In the genomic region with DNA sequence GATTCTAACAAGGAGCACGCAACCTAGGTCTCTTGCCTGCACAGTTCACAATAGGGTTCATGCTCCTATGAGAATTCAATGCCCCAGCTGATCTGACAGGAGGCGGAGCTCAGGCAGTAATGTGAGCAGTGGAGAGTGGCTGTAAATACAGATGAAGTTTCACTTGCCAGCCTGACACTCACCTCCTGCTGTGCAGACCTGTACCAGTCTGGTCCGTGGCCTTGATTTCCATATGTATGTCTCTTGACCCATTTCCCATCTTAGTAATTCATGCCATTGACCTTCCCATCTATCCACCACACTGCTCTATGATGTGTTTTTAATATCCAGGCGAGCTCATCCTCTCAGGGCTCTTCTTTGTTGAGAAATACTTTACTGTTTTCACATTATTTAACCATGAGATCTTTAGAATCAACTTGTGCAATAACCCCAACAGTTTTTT, we compare ENCODE assay signal across 8 cellular contexts.
A peak's percentile ranks its signal among the peaks of the same experiment; 100 is the strongest.
DNase-seq lines count a peak whose midpoint lies in the region; ATAC-seq and TF ChIP-seq lines count a peak whose summit lies in the region.
"Had no signal": no experiment of that assay in that cellular context is flagged by ENCODE, and none has a peak within 500 bp of the region (broad histone marks: within the 10 kb centered on the region; RNA-seq: fewer than 3 reads in every experiment).

No MANE protein-coding gene starts in this region.

- no peak overlapping the region for H3K14ac ChIP-seq in neuronal stem cell (ENCODE audit: low read length)

- in situ Hi-C loops in SK-MEL-5 (cut with HindIII; ENCODE audit: low pct_unique_long_range_greater_than_20kb, low sequenced_read_pairs) = no loop called here

- intact Hi-C loops in mucosa of descending colon (cut with DNase I, micrococcal nuclease) = no loop called here

- no peak overlapping the region for H2BK12ac ChIP-seq in neuronal stem cell (ENCODE audit: low read length)

- H2BK120ac ChIP-seq in neuronal stem cell (ENCODE audit: low read depth, low read length) = no peak overlapping the region

- no peak overlapping the region for H4K8ac ChIP-seq in neuronal stem cell (ENCODE audit: low read depth, low read length)

- TF ChIP-seq CTCF in GM12865 (IDR thresholded peaks at IDR 0.05; ENCODE audit: insufficient read depth, low read depth, low read length, missing control alignments) (no peak), mucosa of descending colon (IDR thresholded peaks at IDR 0.05) (no peak)

- no peaks in the 10 kb centered on the region for H3K9me3 ChIP-seq in mucosa of descending colon
- no peaks in the 10 kb centered on the region for H3K9me3 ChIP-seq in neuronal stem cell (replicated peaks in 1 of 2; ENCODE audit: control insufficient read depth in 2 of 2, insufficient read depth in 1 of 2, low read depth in 1 of 2, low read length in 2 of 2)

- H3K4me1 ChIP-seq in mucosa of descending colon (ENCODE audit: low read depth) (peaks cover 10% of the 10 kb centered on the region), neuronal stem cell (ENCODE audit: control insufficient read depth in 2 of 2, insufficient read depth in 1 of 2, low read depth in 1 of 2, low read length in 2 of 2) (peaks cover 5 to 7% of the 10 kb centered on the region in 2 donors)

- H3K4ac ChIP-seq in neuronal stem cell (ENCODE audit: low read length) = no peak overlapping the region

- H4K91ac ChIP-seq in neuronal stem cell (ENCODE audit: low read depth, low read length, poor library complexity) = no peak overlapping the region

- no peak overlapping the region for H3K4me2 ChIP-seq in neuronal stem cell (ENCODE audit: insufficient read depth, low read length, poor library complexity, severe bottlenecking)

- H3K79me1 ChIP-seq in neuronal stem cell (ENCODE audit: low read depth, low read length) = no peaks in the 10 kb centered on the region

- H3K36me3 ChIP-seq in mucosa of descending colon (ENCODE audit: low read depth) (no peaks in the 10 kb centered on the region), neuronal stem cell (replicated peaks in 1 of 2; ENCODE audit: control insufficient read depth in 2 of 2, insufficient read depth in 2 of 2, low read length in 2 of 2) (peaks cover 0 to 5% of the 10 kb centered on the region in 2 donors)

- no peaks in the 10 kb centered on the region for H3K27me3 ChIP-seq in neuronal stem cell (ENCODE audit: control insufficient read depth in 3 of 3, insufficient read depth in 3 of 3, low read depth in 1 of 3, low read length in 3 of 3)

- WGBS in neuronal stem cell (ENCODE audit: extremely low coverage in 2 of 2, insufficient read length in 2 of 2, insufficient replicate concordance in 1 of 2), 2 donors = no CpG with 5 or more reads among the region's 4 CpGs

- DNase-seq in GM12865 (ENCODE audit: low read depth) (peak; percentile 74), SK-MEL-5 (ENCODE audit: low read depth, low spot score) (peak; percentile 41), mucosa of descending colon (peak; percentile 57 to 69 (median 57)), neuronal stem cell (ENCODE audit: low spot score) (no peak), DMS114 treated with DMSO at 0.1 percent for 48 hours (lab: John Stamatoyannopoulos, UW; ENCODE audit: unreplicated experiment) (no peak)

- no peak overlapping the region for H2AK5ac ChIP-seq in neuronal stem cell (ENCODE audit: low read depth, low read length)

- H3K4me3 ChIP-seq in GM12865 (ENCODE audit: low read depth, low read length) = no peak overlapping the region
- no peak overlapping the region for H3K4me3 ChIP-seq in mucosa of descending colon
- no peak overlapping the region for H3K4me3 ChIP-seq in neuronal stem cell (ENCODE audit: low read length in 2 of 2)

- peak; percentile 79 for ATAC-seq in GM21360 (IDR thresholded peaks at IDR 0.05; ENCODE audit: unreplicated experiment)
- peak; percentile 75 for ATAC-seq in HG03442 (IDR thresholded peaks at IDR 0.05; ENCODE audit: unreplicated experiment)
- peak; percentile 96 for ATAC-seq in mucosa of descending colon

- H2AFZ ChIP-seq in neuronal stem cell (ENCODE audit: low read length) = no peak overlapping the region

- H3K23ac ChIP-seq in neuronal stem cell (ENCODE audit: low read depth, low read length, poor library complexity) = no peak overlapping the region

- H2BK5ac ChIP-seq in neuronal stem cell (ENCODE audit: low read length) = no peak overlapping the region

- no peak overlapping the region for H3K9ac ChIP-seq in neuronal stem cell (ENCODE audit: low read depth, low read length, poor library complexity)

- no peak overlapping the region for H2BK15ac ChIP-seq in neuronal stem cell (ENCODE audit: low read length)

- no peak overlapping the region for H3K18ac ChIP-seq in neuronal stem cell (ENCODE audit: low read length)

- no peak overlapping the region for H3K27ac ChIP-seq in neuronal stem cell (replicated peaks; ENCODE audit: low read length)
- H3K27ac ChIP-seq: epithelial cell of prostate had no signal

Comparison
In these comparisons a context has a peak if more than half of its experiments do, and no peak if none do; other contexts are left out.
1. DNase-seq: peak in GM12865 (single experiment), SK-MEL-5 (single experiment) and mucosa of descending colon (3 of 3); none in neuronal stem cell (single experiment) and DMS114 treated with DMSO at 0.1 percent for 48 hours (single experiment).
2. Peak in every context shown above with its lines, with median percentiles within 50 percentile points of each other: ATAC-seq.